Comparison of ENCODE assay signal across 8 cellular contexts in the genomic region with DNA sequence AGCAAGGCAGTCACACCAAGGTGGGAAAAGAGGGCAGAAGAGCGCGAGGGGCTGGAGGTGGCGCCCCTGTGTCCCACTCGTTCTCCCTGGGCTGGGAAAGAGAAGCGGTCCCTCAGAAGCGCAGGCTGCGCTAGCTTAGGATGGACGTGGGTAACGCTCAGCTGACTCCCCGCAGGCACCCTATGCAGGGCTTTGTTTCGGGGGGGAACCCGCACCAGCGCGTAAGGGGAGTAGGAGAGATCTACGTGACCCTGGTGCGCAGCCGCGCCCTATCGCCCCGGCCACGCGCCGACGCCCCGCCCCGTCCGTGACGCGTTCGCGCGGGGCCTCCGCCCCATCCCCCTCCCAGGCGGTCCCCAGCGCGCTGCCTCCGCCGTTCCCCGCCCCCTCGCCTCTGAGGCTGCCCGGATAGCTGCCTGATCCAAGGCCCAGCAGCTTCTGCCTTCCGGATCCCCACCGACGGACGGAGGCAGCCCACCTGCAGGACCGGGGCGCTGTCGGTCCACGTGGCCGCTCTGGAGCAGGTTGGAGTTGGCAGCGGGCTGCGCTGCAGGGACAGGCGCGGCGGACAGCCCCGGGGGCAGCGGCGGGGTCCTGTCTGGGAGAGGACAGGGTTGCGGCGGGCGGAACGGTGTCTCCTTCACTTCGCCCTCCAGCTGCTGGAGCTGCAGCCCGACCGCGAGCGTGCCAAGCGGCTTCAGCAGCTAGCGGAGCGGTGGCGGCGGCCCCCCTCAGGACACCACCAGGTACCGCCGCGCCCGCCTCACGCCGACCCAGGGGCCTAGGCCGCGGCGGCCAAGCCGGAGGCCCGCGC. TPM values are rescaled to one million over a fixed set of nuclear protein-coding genes. Genes with fewer than 3 reads are reported as not detected.
DNase-seq lines count a peak whose midpoint lies in the region; ATAC-seq lines count a peak whose summit lies in the region.

VDAC2 (plus strand) TSS at position 604 of the 814 bp plus-strand sequence. CDS start 363 bp downstream, outside the sequence.

- DNase-seq in COLO668 (lab: John Stamatoyannopoulos, UW; ENCODE audit: unreplicated experiment) (peak; percentile 90), HPDE6-E6E7 (ENCODE audit: extremely low spot score) (peak; percentile 70), NOMO-1 treated with dmso at 0.1 percent for 144 hours (lab: John Stamatoyannopoulos, UW; ENCODE audit: unreplicated experiment) (peak; percentile 85), midbrain (lab: John Stamatoyannopoulos, UW) (peak; percentile 91)
- DNase-seq in activated CD8-positive, alpha-beta memory T cell treated with anti-CD3 and anti-CD28 coated beads, Interleukin-2, amount 50 U/mL, for 1 hour (ENCODE audit: extremely low read depth): peak; percentile 85
- peak; percentile 93 to 94 for DNase-seq in stimulated activated CD8-positive, alpha-beta memory T cell treated with anti-CD3 and anti-CD28 coated beads, Interleukin-2, amount 100 ng/mL, for 1 hour (ENCODE audit: low read depth in 2 of 2)

- in situ Hi-C loops in endometrial microvascular endothelial cells (cut with HindIII; ENCODE audit: inconsistent ontology term, low pct_unique_long_range_greater_than_20kb, low sequenced_read_pairs): no loop called here

- peak; percentile 71 for ATAC-seq in GM19467 (IDR thresholded peaks at IDR 0.05; ENCODE audit: unreplicated experiment)

RNA-seq across cellular contexts. Expression of gene VDAC2, which starts in this region (rescaled TPM):
- total RNA-seq in endometrial microvascular endothelial cells (ENCODE audit: inconsistent ontology term): 193 TPM

Comparison
In these comparisons a context has a peak if more than half of its experiments do, and no peak if none do; other contexts are left out.
1. Peak in every context shown above with its lines: DNase-seq and ATAC-seq.